Comparison of ENCODE assay signal across 10 cellular contexts in genomic region chr20:38985603-38986170, GRCh38. TPM values are rescaled to one million over a fixed set of nuclear protein-coding genes. Genes with fewer than 3 reads are reported as not detected.
A peak's percentile ranks its signal among the peaks of the same experiment; 100 is the strongest.
DNase-seq lines count a peak whose midpoint lies in the region; ATAC-seq and TF ChIP-seq lines count a peak whose summit lies in the region.
"Had no signal": no experiment of that assay in that cellular context is flagged by ENCODE, and none has a peak within 500 bp of the region (broad histone marks: within the 10 kb centered on the region; RNA-seq: fewer than 3 reads in every experiment).

No MANE protein-coding gene starts in this region.

- TF ChIP-seq POLR2A in Peyer's patch (IDR thresholded peaks at IDR 0.05), result no peak

- no peak for ATAC-seq in HG03442 (IDR thresholded peaks at IDR 0.05; ENCODE audit: unreplicated experiment)

- H3K9ac ChIP-seq in rectal smooth muscle tissue (ENCODE audit: low read length), result no peak overlapping the region

- H3K27ac ChIP-seq in Peyer's patch (peak overlapping the region in 3 of 4 donors; percentile 7 to 77 (median 48)), rectal smooth muscle tissue (ENCODE audit: low read depth, low read length) (peak overlapping the region; percentile 50)

- DNase-seq in EL, result peak; percentile 83
- DNase-seq in Peyer's patch, result no peak
- peak; percentile 94 for DNase-seq in fibroblast of the aortic adventitia (ENCODE audit: low read depth)
- DNase-seq in ecto neural progenitor cell (ENCODE audit: low spot score), result no peak
- DNase-seq in stimulated activated CD4-positive, alpha-beta T cell treated with anti-CD3 and anti-CD28 coated beads, Interleukin-4, amount 100 ng/mL, for 1 hour, result no peak
- DNase-seq in Ammon's horn (ENCODE audit: low spot score), result no peak
- DNase-seq: activated T-cell treated with anti-CD3 and anti-CD28 coated beads for 4 hours, NCI-H526 treated with DMSO at 0.1 percent for 48 hours had no signal

- no peaks in the 10 kb centered on the region for H3K9me3 ChIP-seq in Peyer's patch

- no peaks in the 10 kb centered on the region for H3K27me3 ChIP-seq in Peyer's patch
- no peaks in the 10 kb centered on the region for H3K27me3 ChIP-seq in rectal smooth muscle tissue (ENCODE audit: control insufficient read depth, insufficient read depth, low read length)

- H3K4me1 ChIP-seq in Peyer's patch (peaks cover 0 to 26% (median 0%) of the 10 kb centered on the region in 4 donors), rectal smooth muscle tissue (ENCODE audit: control insufficient read depth, insufficient read depth, low read length) (peaks cover 4% of the 10 kb centered on the region)

- TF ChIP-seq CTCF in Peyer's patch (IDR thresholded peaks at IDR 0.05) (no peak), fibroblast of the aortic adventitia (IDR thresholded peaks at IDR 0.05; ENCODE audit: insufficient read depth, low read length) (no peak)

- H3K4me3 ChIP-seq in Peyer's patch (no peak overlapping the region), fibroblast of the aortic adventitia (ENCODE audit: low read depth, low read length) (no peak overlapping the region), rectal smooth muscle tissue (ENCODE audit: low read length) (no peak overlapping the region)

- H3K36me3 ChIP-seq in Peyer's patch (no peaks in the 10 kb centered on the region), rectal smooth muscle tissue (ENCODE audit: control insufficient read depth, insufficient read depth, low read length) (no peaks in the 10 kb centered on the region)

RNA-seq across cellular contexts. Expression of gene DHX35, which starts 23.5 kb away (rescaled TPM):
- 10 to 100 TPM; 14.0 to 32.4 (median 18.1) TPM for total RNA-seq in Peyer's patch
- total RNA-seq in fibroblast of the aortic adventitia (ENCODE audit: low replicate concordance), result 5.1 and 8.9 TPM in 2 replicates

RNA-seq across cellular contexts. Expression of gene FAM83D, which starts 59.5 kb away (rescaled TPM):
- 10 to 100 TPM in 1 of 4 donors, 1 to 10 TPM in 3; 6.3 to 13.5 (median 7.8) TPM for total RNA-seq in Peyer's patch
- 2.2 and 16.7 TPM in 2 replicates for total RNA-seq in fibroblast of the aortic adventitia (ENCODE audit: low replicate concordance)

Comparison
In these comparisons a context has a peak if more than half of its experiments do, and no peak if none do; other contexts are left out.
1. DNase-seq: peak in EL (single experiment) and fibroblast of the aortic adventitia (single experiment); none in Peyer's patch (0 of 3), ecto neural progenitor cell (single experiment), stimulated activated CD4-positive, alpha-beta T cell treated with anti-CD3 and anti-CD28 coated beads, Interleukin-4, amount 100 ng/mL, for 1 hour (single experiment) and Ammon's horn (single experiment).